In genomic region chr1:191099696-191100095, GRCh38 we compare ENCODE assay signal across 28 cellular contexts.
"Had no signal": no experiment of that assay in that cellular context is flagged by ENCODE, and none has a peak within 500 bp of the region (broad histone marks: within the 10 kb centered on the region; RNA-seq: fewer than 3 reads in every experiment).

No MANE protein-coding gene starts in this region.

- H3K4me1 ChIP-seq: esophagus muscularis mucosa, foreskin keratinocyte, gastrocnemius medialis, heart left ventricle had no signal

- H3K9me3 ChIP-seq: esophagus muscularis mucosa, gastrocnemius medialis, heart left ventricle had no signal

- H3K27ac ChIP-seq: brain microvascular endothelial cell, coronary artery, esophagus muscularis mucosa, foreskin keratinocyte, gastrocnemius medialis, heart left ventricle had no signal

- DNase-seq: activated CD4-positive, alpha-beta memory T cell treated with anti-CD3 and anti-CD28 coated beads, Interleukin-2, amount 10 ng/mL, durations not matched to agents 7 days and 5 days; activated CD4-positive, alpha-beta T cell treated with anti-CD3 and anti-CD28 coated beads for 1 hour; activated CD4-positive, alpha-beta T cell treated with anti-CD3 and anti-CD28 coated beads for 4 hours; activated CD4-positive, alpha-beta T cell treated with anti-CD3 and anti-CD28 coated beads, Interleukin-2, amount 10 ng/mL, durations not matched to agents 7 days and 5 days; activated CD4-positive, alpha-beta T cell treated with anti-CD3 and anti-CD28 coated beads, Interleukin-2, amount 50 U/mL, for 4 hours; activated CD8-positive, alpha-beta memory T cell treated with anti-CD3 and anti-CD28 coated beads, Interleukin-2, amount 50 U/mL, for 48 hours; activated gamma-delta T cell; activated naive CD4-positive, alpha-beta T cell; activated naive CD4-positive, alpha-beta T cell treated with anti-CD3 and anti-CD28 coated beads, Interleukin-2, amount 10 ng/mL, durations not matched to agents 7 days and 5 days; activated naive CD8-positive, alpha-beta T cell treated with anti-CD3 and anti-CD28 coated beads, Interleukin-2, amount 10 ng/mL, durations not matched to agents 7 days and 5 days; activated T-cell treated with anti-CD3 and anti-CD28 coated beads for 4 hours; activated T-cell treated with anti-CD3 and anti-CD28 coated beads, Interleukin-2, amount 50 U/mL, for 24 hours; activated T-cell treated with anti-CD3 and anti-CD28 coated beads, Interleukin-2, amount 50 U/mL, for 72 hours; brain microvascular endothelial cell; dermis blood vessel endothelial cell; effector CD4-positive, alpha-beta T cell; effector memory CD8-positive, alpha-beta T cell; foreskin keratinocyte; gastrocnemius medialis; glutamatergic neuron; heart left ventricle; T-helper 17 cell; T1000 had no signal

- FAIRE-seq: astrocyte, bronchial epithelial cell had no signal

- H3K36me3 ChIP-seq: brain microvascular endothelial cell, esophagus muscularis mucosa, gastrocnemius medialis, heart left ventricle had no signal

- H3K4me3 ChIP-seq: coronary artery, esophagus muscularis mucosa, gastrocnemius medialis, heart left ventricle had no signal

- H3K27me3 ChIP-seq: brain microvascular endothelial cell, esophagus muscularis mucosa, foreskin keratinocyte, gastrocnemius medialis, heart left ventricle had no signal

- ATAC-seq: activated naive CD4-positive, alpha-beta T cell treated with anti-CD3 and anti-CD28 coated beads, Interleukin-2, amount 50 U/mL, for 72 hours; activated T-cell treated with anti-CD3 and anti-CD28 coated beads, Interleukin-2, amount 50 U/mL, for 72 hours; effector memory CD8-positive, alpha-beta T cell; foreskin keratinocyte; gastrocnemius medialis; heart left ventricle; T-helper 17 cell had no signal
